13 cellular contexts compared by ENCODE assay signal in the genomic region with DNA sequence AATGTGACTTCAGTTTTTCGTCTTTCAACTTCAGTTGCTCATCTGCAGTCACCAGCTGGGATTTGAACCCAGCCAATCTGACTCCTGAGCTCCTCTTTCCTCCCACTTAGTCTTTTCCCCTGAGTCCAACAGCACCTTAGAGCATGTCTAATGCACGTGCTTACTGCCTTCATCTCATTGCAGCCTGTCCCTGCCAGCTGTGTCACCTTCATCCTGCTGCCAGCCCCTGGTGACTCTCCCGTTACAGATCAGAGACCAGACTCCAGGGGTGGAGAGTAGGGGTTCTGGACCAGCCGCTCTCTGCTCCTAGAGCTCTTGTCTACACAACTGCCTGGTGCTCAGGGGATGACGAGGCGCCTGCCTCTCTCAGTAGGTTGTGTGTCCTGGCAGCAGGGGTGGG.
"Had no signal": no experiment of that assay in that cellular context is flagged by ENCODE, and none has a peak within 500 bp of the region (broad histone marks: within the 10 kb centered on the region; RNA-seq: fewer than 3 reads in every experiment).

No MANE protein-coding gene starts in this region.

- H3K4me3 ChIP-seq: esophagus squamous epithelium, heart left ventricle, upper lobe of left lung had no signal

- H3K9me3 Mint-ChIP-seq: activated naive CD4-positive, alpha-beta T cell treated with anti-CD3 and anti-CD28 coated beads, Interleukin-2, amount 50 U/mL, for 24 hours; activated T-cell treated with anti-CD3 and anti-CD28 coated beads, Interleukin-2, amount 50 U/mL, for 24 hours; T-helper 2 cell treated with Interferon-gamma antibody and Interleukin-4, amounts not matched to agents 5 μg/mL and 100 μg/mL, for 36 hours had no signal

- H3K27ac Mint-ChIP-seq: activated naive CD4-positive, alpha-beta T cell treated with anti-CD3 and anti-CD28 coated beads, Interleukin-2, amount 50 U/mL, for 24 hours; activated T-cell treated with anti-CD3 and anti-CD28 coated beads, Interleukin-2, amount 50 U/mL, for 24 hours; T-helper 2 cell treated with Interferon-gamma antibody and Interleukin-4, amounts not matched to agents 5 μg/mL and 100 μg/mL, for 36 hours had no signal

- H3K27me3 ChIP-seq: esophagus squamous epithelium, heart left ventricle, upper lobe of left lung had no signal

- H3K27me3 Mint-ChIP-seq: activated naive CD4-positive, alpha-beta T cell treated with anti-CD3 and anti-CD28 coated beads, Interleukin-2, amount 50 U/mL, for 24 hours; activated T-cell treated with anti-CD3 and anti-CD28 coated beads, Interleukin-2, amount 50 U/mL, for 24 hours had no signal

- ATAC-seq: heart left ventricle, right cardiac atrium had no signal

- H3K9ac ChIP-seq: parathyroid adenoma had no signal

- H3K27ac ChIP-seq: esophagus squamous epithelium, heart left ventricle, parathyroid adenoma, upper lobe of left lung had no signal

- H3K4me1 ChIP-seq: parathyroid adenoma, upper lobe of left lung had no signal

- DNase-seq: activated CD4-positive, alpha-beta T cell treated with anti-CD3 and anti-CD28 coated beads, Interleukin-2, amount 50 U/mL, for 1 hour; activated effector memory CD4-positive, alpha-beta T cell treated with Interleukin-2 at 50 U/mL for 16 hours; activated T-cell treated with anti-CD3 and anti-CD28 coated beads, Interleukin-2, amount 50 U/mL, for 24 hours; anterior cingulate cortex; esophagus squamous epithelium; foreskin fibroblast; right cardiac atrium; small intestine; upper lobe of left lung had no signal

- H3K4me3 Mint-ChIP-seq: activated naive CD4-positive, alpha-beta T cell treated with anti-CD3 and anti-CD28 coated beads, Interleukin-2, amount 50 U/mL, for 24 hours; activated T-cell treated with anti-CD3 and anti-CD28 coated beads, Interleukin-2, amount 50 U/mL, for 24 hours; T-helper 2 cell treated with Interferon-gamma antibody and Interleukin-4, amounts not matched to agents 5 μg/mL and 100 μg/mL, for 36 hours had no signal

- H3K9me3 ChIP-seq: esophagus squamous epithelium, heart left ventricle, upper lobe of left lung had no signal
